ENCODE assay signal across 1 cellular context in the genomic region with DNA sequence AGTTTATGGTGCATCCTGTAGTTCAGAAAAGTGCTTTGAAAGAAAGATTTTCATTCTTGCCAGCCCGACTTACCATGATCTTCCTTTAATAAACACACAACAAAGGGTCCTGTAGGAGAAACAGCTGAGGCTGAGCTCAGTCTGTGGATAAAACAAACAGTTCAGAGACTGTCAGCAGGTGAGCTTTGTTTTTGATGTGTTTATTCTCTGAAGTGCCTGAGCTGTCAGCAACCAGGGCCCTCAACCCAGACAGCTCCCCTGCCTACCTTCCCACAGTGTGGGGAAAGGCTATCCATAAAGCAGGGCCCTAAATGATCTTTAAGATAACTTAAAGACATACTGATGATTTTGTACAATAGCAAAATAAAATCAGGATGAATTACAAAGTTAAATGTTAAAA.
TF ChIP-seq lines count a peak whose summit lies in the region.

No MANE protein-coding gene starts in this region.

TF ChIP-seq in GM23338, 12 proteins besides CTCF, POLR2A, EP300 and RAD21 (continued from another document):
- TF ChIP-seq, protein P1, sequence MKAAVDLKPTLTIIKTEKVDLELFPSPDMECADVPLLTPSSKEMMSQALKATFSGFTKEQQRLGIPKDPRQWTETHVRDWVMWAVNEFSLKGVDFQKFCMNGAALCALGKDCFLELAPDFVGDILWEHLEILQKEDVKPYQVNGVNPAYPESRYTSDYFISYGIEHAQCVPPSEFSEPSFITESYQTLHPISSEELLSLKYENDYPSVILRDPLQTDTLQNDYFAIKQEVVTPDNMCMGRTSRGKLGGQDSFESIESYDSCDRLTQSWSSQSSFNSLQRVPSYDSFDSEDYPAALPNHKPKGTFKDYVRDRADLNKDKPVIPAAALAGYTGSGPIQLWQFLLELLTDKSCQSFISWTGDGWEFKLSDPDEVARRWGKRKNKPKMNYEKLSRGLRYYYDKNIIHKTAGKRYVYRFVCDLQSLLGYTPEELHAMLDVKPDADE (IDR thresholded peaks at IDR 0.05) = no peak
- TF ChIP-seq JUNB (IDR thresholded peaks at IDR 0.05; ENCODE audit: unreplicated experiment) (no peak), EZH2 (IDR thresholded peaks at IDR 0.05; ENCODE audit: low read depth, unreplicated experiment) (no peak), NANOG (IDR thresholded peaks at IDR 0.05; ENCODE audit: borderline replicate concordance) (no peak)
- TF ChIP-seq, protein P2, sequence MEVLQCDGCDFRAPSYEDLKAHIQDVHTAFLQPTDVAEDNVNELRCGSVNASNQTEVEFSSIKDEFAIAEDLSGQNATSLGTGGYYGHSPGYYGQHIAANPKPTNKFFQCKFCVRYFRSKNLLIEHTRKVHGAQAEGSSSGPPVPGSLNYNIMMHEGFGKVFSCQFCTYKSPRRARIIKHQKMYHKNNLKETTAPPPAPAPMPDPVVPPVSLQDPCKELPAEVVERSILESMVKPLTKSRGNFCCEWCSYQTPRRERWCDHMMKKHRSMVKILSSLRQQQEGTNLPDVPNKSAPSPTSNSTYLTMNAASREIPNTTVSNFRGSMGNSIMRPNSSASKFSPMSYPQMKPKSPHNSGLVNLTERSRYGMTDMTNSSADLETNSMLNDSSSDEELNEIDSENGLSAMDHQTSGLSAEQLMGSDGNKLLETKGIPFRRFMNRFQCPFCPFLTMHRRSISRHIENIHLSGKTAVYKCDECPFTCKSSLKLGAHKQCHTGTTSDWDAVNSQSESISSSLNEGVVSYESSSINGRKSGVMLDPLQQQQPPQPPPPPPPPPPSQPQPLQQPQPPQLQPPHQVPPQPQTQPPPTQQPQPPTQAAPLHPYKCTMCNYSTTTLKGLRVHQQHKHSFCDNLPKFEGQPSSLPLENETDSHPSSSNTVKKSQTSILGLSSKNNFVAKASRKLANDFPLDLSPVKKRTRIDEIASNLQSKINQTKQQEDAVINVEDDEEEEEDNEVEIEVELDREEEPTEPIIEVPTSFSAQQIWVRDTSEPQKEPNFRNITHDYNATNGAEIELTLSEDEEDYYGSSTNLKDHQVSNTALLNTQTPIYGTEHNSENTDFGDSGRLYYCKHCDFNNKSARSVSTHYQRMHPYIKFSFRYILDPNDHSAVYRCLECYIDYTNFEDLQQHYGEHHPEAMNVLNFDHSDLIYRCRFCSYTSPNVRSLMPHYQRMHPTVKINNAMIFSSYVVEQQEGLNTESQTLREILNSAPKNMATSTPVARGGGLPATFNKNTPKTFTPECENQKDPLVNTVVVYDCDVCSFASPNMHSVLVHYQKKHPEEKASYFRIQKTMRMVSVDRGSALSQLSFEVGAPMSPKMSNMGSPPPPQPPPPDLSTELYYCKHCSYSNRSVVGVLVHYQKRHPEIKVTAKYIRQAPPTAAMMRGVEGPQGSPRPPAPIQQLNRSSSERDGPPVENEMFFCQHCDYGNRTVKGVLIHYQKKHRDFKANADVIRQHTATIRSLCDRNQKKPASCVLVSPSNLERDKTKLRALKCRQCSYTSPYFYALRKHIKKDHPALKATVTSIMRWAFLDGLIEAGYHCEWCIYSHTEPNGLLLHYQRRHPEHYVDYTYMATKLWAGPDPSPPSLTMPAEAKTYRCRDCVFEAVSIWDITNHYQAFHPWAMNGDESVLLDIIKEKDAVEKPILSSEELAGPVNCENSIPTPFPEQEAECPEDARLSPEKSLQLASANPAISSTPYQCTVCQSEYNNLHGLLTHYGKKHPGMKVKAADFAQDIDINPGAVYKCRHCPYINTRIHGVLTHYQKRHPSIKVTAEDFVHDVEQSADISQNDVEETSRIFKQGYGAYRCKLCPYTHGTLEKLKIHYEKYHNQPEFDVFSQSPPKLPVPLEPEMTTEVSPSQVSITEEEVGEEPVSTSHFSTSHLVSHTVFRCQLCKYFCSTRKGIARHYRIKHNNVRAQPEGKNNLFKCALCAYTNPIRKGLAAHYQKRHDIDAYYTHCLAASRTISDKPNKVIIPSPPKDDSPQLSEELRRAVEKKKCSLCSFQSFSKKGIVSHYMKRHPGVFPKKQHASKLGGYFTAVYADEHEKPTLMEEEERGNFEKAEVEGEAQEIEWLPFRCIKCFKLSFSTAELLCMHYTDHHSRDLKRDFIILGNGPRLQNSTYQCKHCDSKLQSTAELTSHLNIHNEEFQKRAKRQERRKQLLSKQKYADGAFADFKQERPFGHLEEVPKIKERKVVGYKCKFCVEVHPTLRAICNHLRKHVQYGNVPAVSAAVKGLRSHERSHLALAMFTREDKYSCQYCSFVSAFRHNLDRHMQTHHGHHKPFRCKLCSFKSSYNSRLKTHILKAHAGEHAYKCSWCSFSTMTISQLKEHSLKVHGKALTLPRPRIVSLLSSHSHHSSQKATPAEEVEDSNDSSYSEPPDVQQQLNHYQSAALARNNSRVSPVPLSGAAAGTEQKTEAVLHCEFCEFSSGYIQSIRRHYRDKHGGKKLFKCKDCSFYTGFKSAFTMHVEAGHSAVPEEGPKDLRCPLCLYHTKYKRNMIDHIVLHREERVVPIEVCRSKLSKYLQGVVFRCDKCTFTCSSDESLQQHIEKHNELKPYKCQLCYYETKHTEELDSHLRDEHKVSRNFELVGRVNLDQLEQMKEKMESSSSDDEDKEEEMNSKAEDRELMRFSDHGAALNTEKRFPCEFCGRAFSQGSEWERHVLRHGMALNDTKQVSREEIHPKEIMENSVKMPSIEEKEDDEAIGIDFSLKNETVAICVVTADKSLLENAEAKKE (CRISPR knock-in tag; IDR thresholded peaks at IDR 0.05) = no peak
